In the genomic region with DNA sequence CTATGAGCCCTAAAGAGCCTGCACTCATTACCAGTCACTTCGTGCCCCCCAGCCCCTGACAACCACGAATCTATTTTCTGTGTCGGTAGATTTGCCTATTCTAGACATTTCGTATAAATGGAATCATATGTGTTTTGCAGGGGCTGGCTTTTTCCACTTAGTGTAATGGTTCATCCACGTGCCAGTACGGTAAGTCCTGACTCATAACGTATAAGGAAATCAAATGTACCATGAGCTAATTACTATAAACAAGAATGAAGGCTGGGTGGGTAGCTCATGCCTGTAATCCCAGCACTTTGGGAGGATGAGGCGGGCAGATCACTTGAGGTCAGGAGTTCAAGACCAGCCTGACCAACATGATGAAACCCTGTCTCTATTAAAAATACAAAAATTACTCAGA, we compare ENCODE assay signal across 2 cellular contexts. TPM values are rescaled to one million over a fixed set of nuclear protein-coding genes. Genes with fewer than 3 reads are reported as not detected.
"Had no signal": no experiment of that assay in that cellular context is flagged by ENCODE, and none has a peak within 500 bp of the region (broad histone marks: within the 10 kb centered on the region; RNA-seq: fewer than 3 reads in every experiment).

No MANE protein-coding gene starts in this region.

RNA-seq across cellular contexts. Expression of a gene that starts 31.8 kb away (rescaled TPM):
- total RNA-seq: PC-3, T-helper 17 cell had no signal
